ENCODE assay signal across 8 cellular contexts in genomic region chr7:95545007-95545615, GRCh38. TPM values are rescaled to one million over a fixed set of nuclear protein-coding genes. Genes with fewer than 3 reads are reported as not detected.
DNase-seq lines count a peak whose midpoint lies in the region; ATAC-seq, FAIRE-seq and TF ChIP-seq lines count a peak whose summit lies in the region.

No MANE protein-coding gene starts in this region.

- peak; percentile 29; the same call in 1 of the 2 replicates for TF ChIP-seq RAD21 in HepG2 (CRISPR knock-in tag; IDR thresholded peaks at IDR 0.05)

- peak; percentile 67 for TF ChIP-seq CTCF in HepG2 (CRISPR knock-in tag; IDR thresholded peaks at IDR 0.05)
- peak; percentile 61 for TF ChIP-seq CTCF in thoracic aorta (IDR thresholded peaks at IDR 0.05)

- POLR2A ChIA-PET in HepG2 (lab: Yijun Ruan, JAX) = no interaction called here

- H3K4me3 Mint-ChIP-seq in activated T-cell treated with anti-CD3 and anti-CD28 coated beads, Interleukin-2, amount 50 U/mL, for 4 hours = no peak overlapping the region

- CTCF ChIA-PET in HepG2 (lab: Yijun Ruan, JAX; ENCODE audit: low intra/inter-chr PET ratio, low total read pairs) = interaction anchor here (0.9 to 1.8 kb wide), 3 partner anchors 139 to 143 kb away, joined by 3 to 12 read pairs (median 5); no protein-coding TSS in a partner anchor

- no peak overlapping the region for H3K9ac ChIP-seq in HepG2 (ENCODE audit: insufficient read depth, low read depth, low read length)

- no peaks in the 10 kb centered on the region for H3K4me1 Mint-ChIP-seq in activated T-cell treated with anti-CD3 and anti-CD28 coated beads, Interleukin-2, amount 50 U/mL, for 4 hours (ENCODE audit: low read depth)

- peak; percentile 27 for DNase-seq in ELF-1 (ENCODE audit: low read depth, low spot score)
- peak; percentile 29 for DNase-seq in NCI-H1092 (lab: John Stamatoyannopoulos, UW)
- DNase-seq in HepG2 (ENCODE audit: low spot score) = peak; percentile 24
- no peak for DNase-seq in thoracic aorta (ENCODE audit: low spot score)
- DNase-seq in activated T-cell treated with anti-CD3 and anti-CD28 coated beads, Interleukin-2, amount 50 U/mL, for 4 hours = no peak

- no peak for TF ChIP-seq POLR2A in HepG2 (IDR thresholded peaks at IDR 0.05; ENCODE audit: insufficient read depth in 1 of 2, low read depth in 2 of 2, low read length in 2 of 2)

- H3K79me2 ChIP-seq in HepG2 (ENCODE audit: insufficient read depth, low read length) = no peaks in the 10 kb centered on the region

- H3K9me3 ChIP-seq in HepG2 (ENCODE audit: low read length) (no peaks in the 10 kb centered on the region), thoracic aorta (no peaks in the 10 kb centered on the region)

- in situ Hi-C loops in HepG2 (cut with HindIII; ENCODE audit: extremely low pct_ligation_motif_present, low pct_unique_long_range_greater_than_20kb) = loop anchor here (25.0 kb wide), 1 partner anchor 317 kb away; no protein-coding TSS in a partner anchor

- H3K36me3 ChIP-seq in HepG2 (replicated peaks in 1 of 2; ENCODE audit: control insufficient read depth in 1 of 2, insufficient read depth in 2 of 2, low read length in 2 of 2) (no peaks in the 10 kb centered on the region), thoracic aorta (no peaks in the 10 kb centered on the region)

- H2AFZ ChIP-seq in HepG2 (ENCODE audit: low read length) = no peak overlapping the region

- peak overlapping the region; percentile 41 for H3K4me2 ChIP-seq in HepG2 (ENCODE audit: low read depth, low read length)

- no TSS peak for BruUV-seq in HepG2 (replicated peaks; lab: Mats Ljungman, UMichigan)

- H3K27me3 Mint-ChIP-seq in activated T-cell treated with anti-CD3 and anti-CD28 coated beads, Interleukin-2, amount 50 U/mL, for 4 hours (ENCODE audit: low read depth) = peaks cover 3% of the 10 kb centered on the region

- H3K36me3 Mint-ChIP-seq in activated T-cell treated with anti-CD3 and anti-CD28 coated beads, Interleukin-2, amount 50 U/mL, for 4 hours (ENCODE audit: insufficient read depth) = no peaks in the 10 kb centered on the region

- ATAC-seq in HepG2 (peak; percentile 85), thoracic aorta (ENCODE audit: insufficient number of reproducible peaks, low FRiP score, low read depth) (peak; percentile 73), GM19035 (IDR thresholded peaks at IDR 0.05; ENCODE audit: unreplicated experiment) (no peak), HG03460 (IDR thresholded peaks at IDR 0.05; ENCODE audit: unreplicated experiment) (no peak)
- ATAC-seq in activated T-cell treated with anti-CD3 and anti-CD28 coated beads, Interleukin-2, amount 50 U/mL, for 4 hours = no peak

- no peaks in the 10 kb centered on the region for H4K20me1 ChIP-seq in HepG2 (ENCODE audit: insufficient read depth, low read length)

- intact Hi-C loops in HepG2 (cut with micrococcal nuclease; ENCODE audit: unreplicated experiment) = loop anchor here (1.0 kb wide), 1 partner anchor 139 kb away; no protein-coding TSS in a partner anchor

- H3K27ac ChIP-seq in HepG2 (ENCODE audit: extremely low read length, insufficient read depth, low read length) (no peak overlapping the region), thoracic aorta (peak overlapping the region; percentile 53 to 78)

- peaks cover 5% of the 10 kb centered on the region; the same call in 1 of the 2 replicates for H3K4me1 ChIP-seq in HepG2 (ENCODE audit: insufficient read depth, low read length)
- H3K4me1 ChIP-seq in thoracic aorta (ENCODE audit: control insufficient read depth in 1 of 2, low read depth in 2 of 2) = peaks cover 25 to 54% of the 10 kb centered on the region in 2 donors

- H3K27me3 ChIP-seq in HepG2 (ENCODE audit: control insufficient read depth in 1 of 2, insufficient read depth in 2 of 2, low read length in 2 of 2) = no peaks in the 10 kb centered on the region
- H3K27me3 ChIP-seq in thoracic aorta (replicated peaks; ENCODE audit: insufficient read depth) = no peaks in the 10 kb centered on the region

- TF ChIP-seq EP300 in HepG2 (IDR thresholded peaks at IDR 0.05; ENCODE audit: low read depth in 2 of 2, low read length in 2 of 2) (no peak), HepG2 (CRISPR knock-in tag; IDR thresholded peaks at IDR 0.05; ENCODE audit: borderline replicate concordance) (no peak)

- peak; percentile 38 for FAIRE-seq in colon (lab: Jason Lieb, UNC)
- FAIRE-seq in HepG2 (lab: Jason Lieb, UNC) = peak; percentile 66

- WGBS in HepG2 (ENCODE audit: low lambda C conversion rate) = 2% methylated on average over 3 of the region's 3 CpGs

- H3K9me3 Mint-ChIP-seq in activated T-cell treated with anti-CD3 and anti-CD28 coated beads, Interleukin-2, amount 50 U/mL, for 4 hours = no peaks in the 10 kb centered on the region

- H3K4me3 ChIP-seq in HepG2 (replicated peaks in 1 of 3; ENCODE audit: insufficient read depth in 1 of 3, low read depth in 2 of 3, low read length in 3 of 3) = no peak overlapping the region
- H3K4me3 ChIP-seq in thoracic aorta = peak overlapping the region; percentile 65

TF ChIP-seq in HepG2, 621 proteins besides CTCF, POLR2A, EP300 and RAD21 (continues in another document):
- TF ChIP-seq BCL6 (CRISPR knock-in tag; IDR thresholded peaks at IDR 0.05) (no peak), ZNF576 (CRISPR knock-in tag; IDR thresholded peaks at IDR 0.05) (no peak)

RNA-seq across cellular contexts. Expression of gene PDK4, which starts 51.2 kb away (rescaled TPM):
- total RNA-seq in HepG2 (2016; rRNA removed; fragmentation: Illumina TruSeq; extraction: Trizol) (not detected in 2 replicates), thoracic aorta (100 to 1,000 TPM in 1 of 2 donors, 10 to 100 TPM in 1; 79.5 to 316 TPM)
- not detected in 2 replicates for total RNA-seq in HepG2 (2016; cell fraction: cytosol; rRNA removed; fragmentation: Illumina TruSeq; extraction: Trizol; ENCODE audit: low read depth)
- total RNA-seq in HepG2 (2016; cell fraction: insoluble cytoplasmic fraction; rRNA removed; fragmentation: Illumina TruSeq; extraction: Trizol) = not detected in 2 replicates
- 0.19 TPM in 1 of 2 replicates, not detected in the other for total RNA-seq in HepG2 (2016; cell fraction: membrane; rRNA removed; fragmentation: Illumina TruSeq; extraction: Trizol)
- not detected in 2 replicates for total RNA-seq in HepG2 (2016; cell fraction: nucleus; rRNA removed; fragmentation: Illumina TruSeq; extraction: Trizol)
- polyA plus RNA-seq in HepG2 (2011; rRNA removed) = 0.03 and 0.04 TPM in 2 replicates
- 0.03 and 0.05 TPM in 2 replicates for polyA plus RNA-seq in HepG2 (2011; cell fraction: cytosol; rRNA removed)
- not detected in 2 replicates for polyA plus RNA-seq in HepG2 (2011; cell fraction: nucleus; rRNA removed)
- not detected in 2 replicates for polyA plus RNA-seq in HepG2 (2012)
- not detected in 2 replicates for polyA plus RNA-seq in HepG2 (2016; cell fraction: cytosol; fragmentation: Illumina TruSeq; extraction: Trizol; ENCODE audit: low read depth)
- polyA plus RNA-seq in HepG2 (2016; cell fraction: insoluble cytoplasmic fraction; fragmentation: Illumina TruSeq; extraction: Trizol; ENCODE audit: low read depth) = 0.05 TPM in 1 of 2 replicates, not detected in the other
- not detected in 2 replicates for polyA plus RNA-seq in HepG2 (2016; cell fraction: membrane; fragmentation: Illumina TruSeq; extraction: Trizol; ENCODE audit: low read depth)
- polyA plus RNA-seq in HepG2 (2016; cell fraction: nucleus; fragmentation: Illumina TruSeq; extraction: Trizol; ENCODE audit: insufficient read depth, low read depth) = not detected in 2 replicates
- 74.9 TPM in 1 of 2 replicates, not detected in the other for polyA minus RNA-seq in HepG2 (2011; rRNA and poly(A)+ RNA removed; ENCODE audit: low replicate concordance)
- 0.30 and 0.88 TPM in 2 replicates for polyA minus RNA-seq in HepG2 (2011; cell fraction: cytosol; rRNA and poly(A)+ RNA removed)
- polyA minus RNA-seq in HepG2 (2011; cell fraction: nucleus; rRNA and poly(A)+ RNA removed) = not detected in 2 replicates
- under 1 TPM; 0.18 to 0.40 (median 0.33) TPM for total RNA-seq in activated T-cell treated with anti-CD3 and anti-CD28 coated beads, Interleukin-2, amount 50 U/mL, for 4 hours

RNA-seq across cellular contexts. Expression of gene ASB4, which starts 59.4 kb away (rescaled TPM):
- total RNA-seq in HepG2 (2016; rRNA removed; fragmentation: Illumina TruSeq; extraction: Trizol) (1.1 and 1.3 TPM in 2 replicates), thoracic aorta (under 1 TPM in 1 of 2 donors, not detected in 1; 0.14 TPM)
- 0.10 TPM in 1 of 2 replicates, not detected in the other for total RNA-seq in HepG2 (2016; cell fraction: cytosol; rRNA removed; fragmentation: Illumina TruSeq; extraction: Trizol; ENCODE audit: low read depth)
- 1.2 and 1.5 TPM in 2 replicates for total RNA-seq in HepG2 (2016; cell fraction: insoluble cytoplasmic fraction; rRNA removed; fragmentation: Illumina TruSeq; extraction: Trizol)
- total RNA-seq in HepG2 (2016; cell fraction: membrane; rRNA removed; fragmentation: Illumina TruSeq; extraction: Trizol) = 0.56 and 0.62 TPM in 2 replicates
- total RNA-seq in HepG2 (2016; cell fraction: nucleus; rRNA removed; fragmentation: Illumina TruSeq; extraction: Trizol) = 0.78 and 1.3 TPM in 2 replicates
- 2.6 and 4.0 TPM in 2 replicates for polyA plus RNA-seq in HepG2 (2011; rRNA removed)
- polyA plus RNA-seq in HepG2 (2011; cell fraction: cytosol; rRNA removed) = 2.1 and 3.2 TPM in 2 replicates
- 1.5 and 2.5 TPM in 2 replicates for polyA plus RNA-seq in HepG2 (2011; cell fraction: nucleus; rRNA removed)
- polyA plus RNA-seq in HepG2 (2012) = 0.56 and 0.99 TPM in 2 replicates
- 0.06 and 0.18 TPM in 2 replicates for polyA plus RNA-seq in HepG2 (2016; cell fraction: cytosol; fragmentation: Illumina TruSeq; extraction: Trizol; ENCODE audit: low read depth)
- polyA plus RNA-seq in HepG2 (2016; cell fraction: insoluble cytoplasmic fraction; fragmentation: Illumina TruSeq; extraction: Trizol; ENCODE audit: low read depth) = 1.1 and 1.6 TPM in 2 replicates
- polyA plus RNA-seq in HepG2 (2016; cell fraction: membrane; fragmentation: Illumina TruSeq; extraction: Trizol; ENCODE audit: low read depth) = 0.07 and 0.22 TPM in 2 replicates
- polyA plus RNA-seq in HepG2 (2016; cell fraction: nucleus; fragmentation: Illumina TruSeq; extraction: Trizol; ENCODE audit: insufficient read depth, low read depth) = 0.38 and 0.68 TPM in 2 replicates
- polyA minus RNA-seq in HepG2 (2011; rRNA and poly(A)+ RNA removed; ENCODE audit: low replicate concordance) = 0.37 and 10.4 TPM in 2 replicates
- polyA minus RNA-seq in HepG2 (2011; cell fraction: cytosol; rRNA and poly(A)+ RNA removed) = 1.1 and 1.7 TPM in 2 replicates
- 4.5 and 6.1 TPM in 2 replicates for polyA minus RNA-seq in HepG2 (2011; cell fraction: nucleus; rRNA and poly(A)+ RNA removed)
- total RNA-seq in activated T-cell treated with anti-CD3 and anti-CD28 coated beads, Interleukin-2, amount 50 U/mL, for 4 hours = under 1 TPM in 1 of 3 donors, not detected in 2; 0.05 TPM

Comparison
In these comparisons a context has a peak if more than half of its experiments do, and no peak if none do; other contexts are left out.
1. DNase-seq: peak in ELF-1 (single experiment), NCI-H1092 (single experiment) and HepG2 (single experiment); none in thoracic aorta (single experiment) and activated T-cell treated with anti-CD3 and anti-CD28 coated beads, Interleukin-2, amount 50 U/mL, for 4 hours (single experiment).
2. ATAC-seq: peak in HepG2 (single experiment) and thoracic aorta (single experiment); none in activated T-cell treated with anti-CD3 and anti-CD28 coated beads, Interleukin-2, amount 50 U/mL, for 4 hours (0 of 2), GM19035 (single experiment) and HG03460 (single experiment).
3. RNA of gene PDK4, which starts 51.2 kb away (total RNA-seq): 79.5 to 316 TPM in thoracic aorta; 0.18 to 0.40 TPM in activated T-cell treated with anti-CD3 and anti-CD28 coated beads, Interleukin-2, amount 50 U/mL, for 4 hours and 0.19 TPM in HepG2; every median in the first group is over 10 times any median in the second.